In the genomic region with DNA sequence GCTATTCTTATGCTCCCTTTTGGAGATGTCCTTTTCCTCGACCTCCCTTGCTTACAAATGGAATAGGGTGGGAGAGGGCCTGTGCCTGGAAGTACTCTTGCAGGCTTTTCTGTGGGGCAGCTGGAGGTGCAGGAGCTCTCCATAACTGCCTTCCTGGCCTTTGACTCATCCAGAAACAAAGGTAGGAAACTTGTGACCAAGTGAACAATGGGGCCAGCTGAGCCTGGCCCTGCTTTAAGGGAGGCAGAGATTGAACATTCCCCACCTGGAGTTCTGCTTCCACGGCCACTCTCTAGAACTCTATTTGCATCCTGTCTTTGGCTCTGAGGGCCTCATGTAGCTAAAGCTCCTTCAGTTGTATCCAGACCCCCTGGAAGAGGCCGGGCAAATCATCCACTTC, we compare ENCODE assay signal across 1 cellular context.
TF ChIP-seq lines count a peak whose summit lies in the region.

No MANE protein-coding gene starts in this region.

TF ChIP-seq in SK-N-SH, 30 proteins besides CTCF, POLR2A, EP300 and RAD21 (continued from another document):
- TF ChIP-seq NRF1 (IDR thresholded peaks at IDR 0.05; ENCODE audit: low read depth, low read length) (no peak), JUND (IDR thresholded peaks at IDR 0.05) (no peak), FOSL2 (IDR thresholded peaks at IDR 0.05; ENCODE audit: borderline replicate concordance, low read depth) (no peak), CHD2 (IDR thresholded peaks at IDR 0.05; ENCODE audit: low read length, partially characterized antibody) (no peak)
- TF ChIP-seq, protein P1, sequence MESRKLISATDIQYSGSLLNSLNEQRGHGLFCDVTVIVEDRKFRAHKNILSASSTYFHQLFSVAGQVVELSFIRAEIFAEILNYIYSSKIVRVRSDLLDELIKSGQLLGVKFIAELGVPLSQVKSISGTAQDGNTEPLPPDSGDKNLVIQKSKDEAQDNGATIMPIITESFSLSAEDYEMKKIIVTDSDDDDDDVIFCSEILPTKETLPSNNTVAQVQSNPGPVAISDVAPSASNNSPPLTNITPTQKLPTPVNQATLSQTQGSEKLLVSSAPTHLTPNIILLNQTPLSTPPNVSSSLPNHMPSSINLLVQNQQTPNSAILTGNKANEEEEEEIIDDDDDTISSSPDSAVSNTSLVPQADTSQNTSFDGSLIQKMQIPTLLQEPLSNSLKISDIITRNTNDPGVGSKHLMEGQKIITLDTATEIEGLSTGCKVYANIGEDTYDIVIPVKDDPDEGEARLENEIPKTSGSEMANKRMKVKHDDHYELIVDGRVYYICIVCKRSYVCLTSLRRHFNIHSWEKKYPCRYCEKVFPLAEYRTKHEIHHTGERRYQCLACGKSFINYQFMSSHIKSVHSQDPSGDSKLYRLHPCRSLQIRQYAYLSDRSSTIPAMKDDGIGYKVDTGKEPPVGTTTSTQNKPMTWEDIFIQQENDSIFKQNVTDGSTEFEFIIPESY (IDR thresholded peaks at IDR 0.05; ENCODE audit: borderline replicate concordance, low read depth), result no peak
